9 cellular contexts compared by ENCODE assay signal in the genomic region with DNA sequence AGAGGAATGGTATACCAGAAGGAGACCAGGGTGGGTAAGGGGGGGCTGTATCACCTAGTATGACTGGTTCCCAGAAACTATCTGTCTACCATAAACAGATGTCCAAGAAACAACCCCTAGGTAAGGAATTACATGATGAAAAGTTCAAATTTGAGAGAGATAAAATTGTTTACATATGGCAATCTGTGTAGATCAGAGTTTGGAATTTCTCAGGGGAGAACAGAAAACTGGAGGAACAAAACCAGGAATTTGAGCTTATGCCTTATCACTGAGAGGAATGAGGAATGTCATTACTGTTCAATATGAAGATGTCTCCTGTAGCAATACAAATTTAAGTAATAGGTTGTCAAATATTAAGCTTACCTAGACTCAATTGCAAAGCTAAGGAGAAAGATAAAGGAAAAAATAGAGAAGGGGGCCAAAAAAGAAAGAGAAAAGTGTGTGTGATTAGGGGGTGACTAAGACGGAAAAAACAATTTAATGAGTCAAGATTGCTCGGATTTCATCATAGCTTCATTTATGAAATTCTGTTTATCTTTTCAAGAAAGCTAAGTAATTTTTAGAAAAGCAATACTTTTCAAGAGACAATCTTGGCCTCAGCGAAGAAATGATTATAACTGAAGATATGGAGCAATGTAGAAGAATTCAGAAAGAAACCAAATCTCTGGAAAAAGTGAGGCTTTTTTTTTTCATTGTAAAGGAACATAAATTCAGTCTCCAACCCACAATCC.
DNase-seq lines count a peak whose midpoint lies in the region; ATAC-seq and TF ChIP-seq lines count a peak whose summit lies in the region.
"Had no signal": no experiment of that assay in that cellular context is flagged by ENCODE, and none has a peak within 500 bp of the region (broad histone marks: within the 10 kb centered on the region; RNA-seq: fewer than 3 reads in every experiment).

No MANE protein-coding gene starts in this region.

- H3K27ac Mint-ChIP-seq in CD14-positive monocyte = no peak overlapping the region

- no TSS peak for BruUV-seq in Panc1 (replicated peaks; lab: Mats Ljungman, UMichigan)

- H3K27ac ChIP-seq in Panc1 (ENCODE audit: low read length) (peak overlapping the region; percentile 85), ovary (peak overlapping the region in 1 of 2 donors; percentile 47)

- in situ Hi-C loops in Panc1 (cut with HindIII; ENCODE audit: low pct_unique_long_range_greater_than_20kb, low sequenced_read_pairs) = no loop called here

- intact Hi-C loops in CD14-positive monocyte (cut with micrococcal nuclease) (no loop called here), Panc1 (cut with micrococcal nuclease; ENCODE audit: unreplicated experiment) (loop anchor here (5.0 kb wide), 1 partner anchor 208 kb away; no protein-coding TSS in a partner anchor), ovary (cut with DNase I) (loop anchor here (5.0 to 10.0 kb wide), 3 partner anchors 201 to 208 kb away; no protein-coding TSS in a partner anchor)

- H3K27me3 ChIP-seq in Panc1 (ENCODE audit: control insufficient read depth, insufficient read depth, low read length) (no peaks in the 10 kb centered on the region), ovary (no peaks in the 10 kb centered on the region)

- H3K36me3 ChIP-seq in Panc1 (ENCODE audit: control insufficient read depth, insufficient read depth, low read length) (peaks cover 3% of the 10 kb centered on the region; the same call in 1 of the 2 replicates), ovary (no peaks in the 10 kb centered on the region)

- no peaks in the 10 kb centered on the region for H3K9me3 ChIP-seq in Panc1 (ENCODE audit: control insufficient read depth, insufficient read depth, low read depth, low read length)
- H3K9me3 ChIP-seq in ovary = no peaks in the 10 kb centered on the region

- no peak for TF ChIP-seq CTCF in CD14-positive monocyte (IDR thresholded peaks at IDR 0.05)
- no peak for TF ChIP-seq CTCF in Panc1 (IDR thresholded peaks at IDR 0.05)
- no peak for TF ChIP-seq CTCF in ovary (IDR thresholded peaks at IDR 0.05)

- TF ChIP-seq POLR2A in ovary (IDR thresholded peaks at IDR 0.05) (no peak), GM18505 (IDR thresholded peaks at IDR 0.05; ENCODE audit: borderline replicate concordance, extremely low read depth, insufficient read depth, insufficient read length) (no peak)

- H3K4me1 ChIP-seq in Panc1 (ENCODE audit: control insufficient read depth, insufficient read depth, low read length) = peaks cover 22% of the 10 kb centered on the region
- H3K4me1 ChIP-seq in ovary (ENCODE audit: insufficient read depth) = peaks cover 11% of the 10 kb centered on the region

- peak overlapping the region; percentile 71 for H3K4me3 ChIP-seq in Panc1 (ENCODE audit: low read depth in 2 of 2, low read length in 2 of 2)
- peak overlapping the region; percentile 35 for H3K4me3 ChIP-seq in ovary

- peak overlapping the region; percentile 14 to 60 for H3K4me3 Mint-ChIP-seq in CD14-positive monocyte

- no peaks in the 10 kb centered on the region for H3K36me3 Mint-ChIP-seq in CD14-positive monocyte

- DNase-seq in CD14-positive monocyte (ENCODE audit: low spot score) (no peak), Panc1 (ENCODE audit: low read depth, low spot score) (no peak), fibroblast of gingiva (ENCODE audit: low read depth) (peak; percentile 82), ovary (no peak), SK-N-DZ (ENCODE audit: low spot score) (no peak)
- no peak for DNase-seq in stimulated activated CD4-positive, alpha-beta T cell treated with anti-CD3 and anti-CD28 coated beads, Interleukin-4, amount 100 ng/mL, for 24 hours
- DNase-seq: stimulated activated CD4-positive, alpha-beta T cell treated with anti-CD3 and anti-CD28 coated beads, Interleukin-2, amount 100 ng/mL, for 48 hours had no signal

- WGBS in ovary, 3 donors = 3 to 6% (median 3%) methylated on average over 3 of the region's 3 CpGs

- no peak for ATAC-seq in Panc1
- ATAC-seq in GM18505 (IDR thresholded peaks at IDR 0.05; ENCODE audit: unreplicated experiment) = no peak
- ATAC-seq in HG03520 (IDR thresholded peaks at IDR 0.05; ENCODE audit: unreplicated experiment) = no peak

- no peak for TF ChIP-seq EP300 in ovary (IDR thresholded peaks at IDR 0.05)

- peaks cover 6 to 17% (median 11%) of the 10 kb centered on the region in 3 donors for H3K27me3 Mint-ChIP-seq in CD14-positive monocyte (ENCODE audit: low read depth in 3 of 3)

- POLR2A ChIA-PET in Panc1 (lab: Charles Lee) = interaction anchor here (0.6 to 0.7 kb wide), 3 partner anchors 25 to 168 kb away, joined by 3 to 5 read pairs (median 3); no protein-coding TSS in a partner anchor

- peaks cover 41% of the 10 kb centered on the region for H3K4me1 Mint-ChIP-seq in CD14-positive monocyte

- H3K9me3 Mint-ChIP-seq in CD14-positive monocyte = no peaks in the 10 kb centered on the region

- CTCF ChIA-PET in Panc1 (lab: Charles Lee) = interaction anchor here (0.5 to 1.1 kb wide), 2 partner anchors 13 to 151 kb away, joined by 3 to 4 read pairs; no protein-coding TSS in a partner anchor

Comparison
In these comparisons a context has a peak if more than half of its experiments do, and no peak if none do; other contexts are left out.
1. intact Hi-C loops: an anchor here in Panc1 (5.0 kb wide) and ovary (5.0 to 10.0 kb wide); none called in CD14-positive monocyte.